Comparison of ENCODE assay signal across 8 cellular contexts in the genomic region with DNA sequence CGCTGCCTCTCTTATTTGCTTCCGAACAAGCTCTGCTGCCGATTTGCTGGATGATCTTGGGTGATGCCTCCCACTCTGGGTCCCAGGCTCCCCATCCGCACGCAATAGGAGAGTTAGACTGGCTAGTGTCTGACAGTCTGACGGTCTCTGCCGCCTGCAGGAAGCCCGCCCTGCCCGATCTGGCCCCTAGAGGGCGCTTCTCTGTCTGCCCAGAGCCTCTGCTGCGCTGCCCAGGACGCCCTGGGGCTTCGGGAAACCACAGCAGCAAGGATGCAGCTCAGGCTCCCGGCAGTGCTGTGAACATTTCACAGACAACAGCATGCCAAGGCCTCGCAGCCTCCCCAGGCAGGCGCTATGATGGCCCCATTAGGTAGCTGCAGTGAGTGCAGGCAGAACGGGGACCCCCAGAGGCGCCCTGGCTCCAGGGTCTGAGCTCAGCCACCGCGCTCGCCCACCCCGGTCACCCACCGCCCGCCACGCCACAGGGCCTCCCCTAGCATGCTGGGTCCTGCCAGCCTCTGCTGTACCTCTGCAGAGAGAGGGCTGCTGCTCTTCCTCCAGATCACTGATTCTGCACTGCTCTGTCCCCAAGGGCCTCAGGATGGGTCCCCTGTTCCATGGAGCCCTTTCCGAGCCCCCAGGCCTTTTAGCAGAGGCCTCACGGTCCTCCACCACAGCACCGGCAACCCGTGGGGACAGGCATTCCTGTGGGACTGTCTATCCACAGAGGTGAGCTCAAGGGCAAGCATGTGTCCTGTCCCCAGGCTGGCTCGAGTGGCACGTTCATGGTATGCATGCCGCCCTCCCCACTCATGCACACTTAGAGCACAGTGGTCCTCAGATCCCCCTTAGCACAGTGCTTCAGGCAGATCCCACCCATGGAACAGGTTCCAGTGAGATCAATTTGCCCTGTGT. TPM values are rescaled to one million over a fixed set of nuclear protein-coding genes. Genes with fewer than 3 reads are reported as not detected.
A peak's percentile ranks its signal among the peaks of the same experiment; 100 is the strongest.
DNase-seq lines count a peak whose midpoint lies in the region; ATAC-seq and TF ChIP-seq lines count a peak whose summit lies in the region.

No MANE protein-coding gene starts in this region.

- H4K91ac ChIP-seq in IMR-90 (ENCODE audit: insufficient read depth, low read depth, low read length): no peak overlapping the region; the same call in 1 of the 2 replicates

- H3K9me1 ChIP-seq in IMR-90 (ENCODE audit: insufficient read depth, low read length): no peaks in the 10 kb centered on the region

- DNase-seq in COR-L47 (lab: John Stamatoyannopoulos, UW) (peak; percentile 66), IMR-90 (peak; percentile 78), RPMI8226 (peak; percentile 78), fibroblast of mammary gland (ENCODE audit: low read depth) (peak; percentile 75)
- peak; percentile 67 for DNase-seq in activated T-helper 1 cell treated with anti-CD3 and anti-CD28 coated beads, Interleukin-12 subunit alpha, Interleukin-12 subunit beta, Interleukin-2, Interleukin-4 antibody, amounts not matched to agents 30 ng/mL and 10 ng/mL and 1 ng/mL, durations not matched to agents 14 hours and 24 hours and 36 hours (ENCODE audit: low spot score)
- DNase-seq in stimulated activated naive CD4-positive, alpha-beta T cell (lab: John Stamatoyannopoulos, UW): peak; percentile 28 to 79 (median 52)

- TF ChIP-seq EP300 in neural cell (conservative IDR thresholded peaks at IDR 0.05; ENCODE audit: poor library complexity, severe bottlenecking): no peak

- no peak overlapping the region for H2BK15ac ChIP-seq in IMR-90 (ENCODE audit: low read depth, low read length)

- H3K27ac ChIP-seq in IMR-90 (ENCODE audit: insufficient read depth, low read length) (no peak overlapping the region), neural cell (ENCODE audit: low read length) (no peak overlapping the region)

- H3K9me3 ChIP-seq in IMR-90 (ENCODE audit: control insufficient read depth, insufficient read depth, low read length): no peaks in the 10 kb centered on the region
- no peaks in the 10 kb centered on the region for H3K9me3 ChIP-seq in neural cell (ENCODE audit: low read length)

- no peak overlapping the region for H3K23ac ChIP-seq in IMR-90 (ENCODE audit: low read depth, low read length)

- no peak overlapping the region; the same call in 1 of the 2 replicates for H2AK5ac ChIP-seq in IMR-90 (ENCODE audit: low read depth, low read length)

- H3K9me2 ChIP-seq in neural cell (ENCODE audit: insufficient read depth, low read length): no peaks in the 10 kb centered on the region

- CTCF ChIA-PET in IMR-90 (lab: Yijun Ruan, JAX): interaction anchor here (0.6 to 1.3 kb wide), 14 partner anchors 16 to 1079 kb away, joined by 3 to 6 read pairs (median 4); partner anchors contain the start of gene MAFF

- peak; percentile 91 for TF ChIP-seq RAD21 in IMR-90 (IDR thresholded peaks at IDR 0.05; ENCODE audit: low read length)
- peak; percentile 65 for TF ChIP-seq RAD21 in neural cell (conservative IDR thresholded peaks at IDR 0.05)

- H4K5ac ChIP-seq in IMR-90 (ENCODE audit: low read depth, low read length): no peak overlapping the region

- no peak overlapping the region for H2BK5ac ChIP-seq in IMR-90 (ENCODE audit: low read depth, low read length, poor library complexity, severe bottlenecking)

- no peak overlapping the region for H3K4me2 ChIP-seq in IMR-90 (ENCODE audit: low read depth, low read length)
- H3K4me2 ChIP-seq in neural cell (ENCODE audit: low read length): no peak overlapping the region

- dilution Hi-C loops in IMR-90 (cut with HindIII; ENCODE audit: low sequenced_read_pairs, unreplicated experiment): no loop called here

- peak overlapping the region; percentile 81 for H2AK9ac ChIP-seq in IMR-90 (replicated peaks; ENCODE audit: low read depth, low read length, poor library complexity)

- no peak overlapping the region; a peak in 1 of 4 replicates for H4K8ac ChIP-seq in IMR-90 (ENCODE audit: low read depth in 2 of 2, low read length in 2 of 2)

- TF ChIP-seq CTCF in IMR-90 (conservative IDR thresholded peaks at IDR 0.05; ENCODE audit: low read depth, low read length) (peak; percentile 96), fibroblast of mammary gland (conservative IDR thresholded peaks at IDR 0.05; ENCODE audit: control insufficient read depth, insufficient read depth, low read depth, low read length) (peak; percentile 90), neural cell (IDR thresholded peaks at IDR 0.05; ENCODE audit: poor library complexity, severe bottlenecking) (peak; percentile 81)

- no peaks in the 10 kb centered on the region for H4K20me1 ChIP-seq in IMR-90 (ENCODE audit: insufficient read depth, low read length)
- no peaks in the 10 kb centered on the region for H4K20me1 ChIP-seq in neural cell (ENCODE audit: insufficient read depth)

- in situ Hi-C loops in IMR-90 (cut with MboI; ENCODE audit: low sequenced_read_pairs): no loop called here

- H3K79me2 ChIP-seq in neural cell (replicated peaks; ENCODE audit: insufficient read depth, low read length): no peaks in the 10 kb centered on the region

- intact Hi-C loops in IMR-90 (cut with micrococcal nuclease): loop anchor here (1.0 to 2.0 kb wide), 2 partner anchors 90 to 239 kb away; no protein-coding TSS in a partner anchor
- intact Hi-C loops in activated T-helper 1 cell treated with anti-CD3 and anti-CD28 coated beads, Interleukin-12 subunit alpha, Interleukin-12 subunit beta, Interleukin-2, Interleukin-4 antibody, amounts not matched to agents 30 ng/mL and 10 ng/mL and 1 ng/mL, durations not matched to agents 14 hours and 24 hours and 36 hours (cut with micrococcal nuclease): loop anchor here (2.0 kb wide), 1 partner anchor 88 kb away; no protein-coding TSS in a partner anchor

- H3K4me1 Mint-ChIP-seq in activated T-helper 1 cell treated with anti-CD3 and anti-CD28 coated beads, Interleukin-12 subunit alpha, Interleukin-12 subunit beta, Interleukin-2, Interleukin-4 antibody, amounts not matched to agents 30 ng/mL and 10 ng/mL and 1 ng/mL, durations not matched to agents 14 hours and 24 hours and 36 hours (ENCODE audit: low read depth): no peaks in the 10 kb centered on the region

- H3K4me3 ChIP-seq in IMR-90 (ENCODE audit: insufficient read depth, low read depth, low read length): no peak overlapping the region
- H3K4me3 ChIP-seq in fibroblast of mammary gland (ENCODE audit: control insufficient read depth, low read depth, low read length): no peak overlapping the region
- no peak overlapping the region for H3K4me3 ChIP-seq in neural cell (ENCODE audit: low read length)

- peak; percentile 99 for ATAC-seq in IMR-90 (ENCODE audit: low read depth)
- no peak for ATAC-seq in GM18498 (IDR thresholded peaks at IDR 0.05; ENCODE audit: unreplicated experiment)

- H3K9ac ChIP-seq in IMR-90 (ENCODE audit: low read depth, low read length): no peak overlapping the region
- no peak overlapping the region for H3K9ac ChIP-seq in neural cell (ENCODE audit: low read length)

- no peak overlapping the region for H3K27ac Mint-ChIP-seq in activated T-helper 1 cell treated with anti-CD3 and anti-CD28 coated beads, Interleukin-12 subunit alpha, Interleukin-12 subunit beta, Interleukin-2, Interleukin-4 antibody, amounts not matched to agents 30 ng/mL and 10 ng/mL and 1 ng/mL, durations not matched to agents 14 hours and 24 hours and 36 hours

- peak overlapping the region; percentile 89 for H2AFZ ChIP-seq in IMR-90 (replicated peaks; ENCODE audit: low read length, poor library complexity)
- H2AFZ ChIP-seq in neural cell (ENCODE audit: low read depth, low read length): no peak overlapping the region

- H3K27me3 ChIP-seq in IMR-90 (ENCODE audit: control insufficient read depth, insufficient read depth, low read length): peaks cover 2% of the 10 kb centered on the region; the same call in 1 of the 2 replicates
- no peaks in the 10 kb centered on the region for H3K27me3 ChIP-seq in neural cell (ENCODE audit: insufficient read depth, low read depth, low read length)

- no peaks in the 10 kb centered on the region for H3K79me1 ChIP-seq in IMR-90 (ENCODE audit: low read depth in 1 of 2, low read length in 2 of 2)

- H3K9me3 Mint-ChIP-seq in activated T-helper 1 cell treated with anti-CD3 and anti-CD28 coated beads, Interleukin-12 subunit alpha, Interleukin-12 subunit beta, Interleukin-2, Interleukin-4 antibody, amounts not matched to agents 30 ng/mL and 10 ng/mL and 1 ng/mL, durations not matched to agents 14 hours and 24 hours and 36 hours: no peaks in the 10 kb centered on the region

- H3K36me3 Mint-ChIP-seq in activated T-helper 1 cell treated with anti-CD3 and anti-CD28 coated beads, Interleukin-12 subunit alpha, Interleukin-12 subunit beta, Interleukin-2, Interleukin-4 antibody, amounts not matched to agents 30 ng/mL and 10 ng/mL and 1 ng/mL, durations not matched to agents 14 hours and 24 hours and 36 hours (ENCODE audit: low read depth): peaks cover 2% of the 10 kb centered on the region

- no peak overlapping the region for H3K18ac ChIP-seq in IMR-90 (ENCODE audit: low read depth, low read length)

- POLR2A ChIA-PET in IMR-90 (lab: Charles Lee; ENCODE audit: unreplicated experiment): no interaction called here

- H3K4ac ChIP-seq in IMR-90 (ENCODE audit: low read depth, low read length): 0 out of 2 replicates have a peak overlapping the region, but pooled peaks have one; percentile 37

- no TSS peak for BruUV-seq in IMR-90 (replicated peaks; lab: Mats Ljungman, UMichigan)

- H2BK120ac ChIP-seq in IMR-90 (ENCODE audit: low read depth, low read length): no peak overlapping the region; the same call in 1 of the 2 replicates

- no peaks in the 10 kb centered on the region for H3K27me3 Mint-ChIP-seq in activated T-helper 1 cell treated with anti-CD3 and anti-CD28 coated beads, Interleukin-12 subunit alpha, Interleukin-12 subunit beta, Interleukin-2, Interleukin-4 antibody, amounts not matched to agents 30 ng/mL and 10 ng/mL and 1 ng/mL, durations not matched to agents 14 hours and 24 hours and 36 hours (ENCODE audit: insufficient read depth)

- no peak overlapping the region for H3K56ac ChIP-seq in IMR-90 (ENCODE audit: extremely low read depth, insufficient read depth, low read length)

- no peak for TF ChIP-seq POLR2A in IMR-90 (IDR thresholded peaks at IDR 0.05; ENCODE audit: low read depth, low read length)

- H3K4me3 Mint-ChIP-seq in activated T-helper 1 cell treated with anti-CD3 and anti-CD28 coated beads, Interleukin-12 subunit alpha, Interleukin-12 subunit beta, Interleukin-2, Interleukin-4 antibody, amounts not matched to agents 30 ng/mL and 10 ng/mL and 1 ng/mL, durations not matched to agents 14 hours and 24 hours and 36 hours: no peak overlapping the region

- H3K14ac ChIP-seq in IMR-90 (replicated peaks; ENCODE audit: low read depth, low read length): no peak overlapping the region

- H3K4me1 ChIP-seq in IMR-90 (ENCODE audit: control insufficient read depth, insufficient read depth, low read length): no peaks in the 10 kb centered on the region; the same call in 1 of the 2 replicates

- no peaks in the 10 kb centered on the region for H3K36me3 ChIP-seq in IMR-90 (ENCODE audit: control insufficient read depth, insufficient read depth, low read length)
- no peaks in the 10 kb centered on the region for H3K36me3 ChIP-seq in neural cell (ENCODE audit: insufficient read depth, low read length)

- no peaks in the 10 kb centered on the region for H3F3A ChIP-seq in neural cell (ENCODE audit: insufficient read depth, low read length, poor library complexity, severe bottlenecking)

- no peak overlapping the region for H2BK20ac ChIP-seq in IMR-90 (ENCODE audit: low read depth, low read length)

- 49% methylated on average over 12 of the region's 32 CpGs; no CpG with 5 or more reads in 1 of the 2 experiments for WGBS in IMR-90 (ENCODE audit: extremely low coverage in 2 of 2, insufficient read length in 1 of 2), 2 experiments

RNA-seq across cellular contexts. Expression of gene BAIAP2L2, which starts 4.3 kb away (rescaled TPM):
- 0.18 and 0.28 TPM in 2 replicates for total RNA-seq in IMR-90 (2012; rRNA removed)
- polyA plus RNA-seq in IMR-90 (2012; rRNA removed) (0.46 and 0.67 TPM in 2 replicates), neural cell (1.2 and 2.3 TPM in 2 replicates)
- 0.55 and 0.81 TPM in 2 replicates for polyA plus RNA-seq in IMR-90 (2012; cell fraction: cytosol; rRNA removed)
- 1.1 and 2.3 TPM in 2 replicates for polyA plus RNA-seq in IMR-90 (2012; cell fraction: nucleus; rRNA removed; ENCODE audit: low replicate concordance)
- 0.29 and 0.32 TPM in 2 replicates for total RNA-seq in activated T-helper 1 cell treated with anti-CD3 and anti-CD28 coated beads, Interleukin-12 subunit alpha, Interleukin-12 subunit beta, Interleukin-2, Interleukin-4 antibody, amounts not matched to agents 30 ng/mL and 10 ng/mL and 1 ng/mL, durations not matched to agents 14 hours and 24 hours and 36 hours
- 0.24 and 0.46 TPM in 2 replicates for polyA minus RNA-seq in neural cell

RNA-seq across cellular contexts. Expression of gene SLC16A8, which starts 30.8 kb away (rescaled TPM):
- not detected in 2 replicates for total RNA-seq in IMR-90 (2012; rRNA removed)
- not detected in 2 replicates for polyA plus RNA-seq in IMR-90 (2012; rRNA removed)
- 0.08 and 0.21 TPM in 2 replicates for polyA plus RNA-seq in IMR-90 (2012; cell fraction: cytosol; rRNA removed)
- not detected in 2 replicates for polyA plus RNA-seq in IMR-90 (2012; cell fraction: nucleus; rRNA removed; ENCODE audit: low replicate concordance)
- 0.34 TPM in 1 of 2 replicates, not detected in the other for total RNA-seq in activated T-helper 1 cell treated with anti-CD3 and anti-CD28 coated beads, Interleukin-12 subunit alpha, Interleukin-12 subunit beta, Interleukin-2, Interleukin-4 antibody, amounts not matched to agents 30 ng/mL and 10 ng/mL and 1 ng/mL, durations not matched to agents 14 hours and 24 hours and 36 hours
- not detected in 2 replicates for polyA plus RNA-seq in neural cell
- polyA minus RNA-seq in neural cell: not detected in 2 replicates

RNA-seq across cellular contexts. Expression of gene PICK1, which starts 57.5 kb away (rescaled TPM):
- 14.4 and 16.5 TPM in 2 replicates for total RNA-seq in IMR-90 (2012; rRNA removed)
- polyA plus RNA-seq in IMR-90 (2012; rRNA removed) (21.0 and 22.1 TPM in 2 replicates), neural cell (101 and 115 TPM in 2 replicates)
- 21.3 and 24.6 TPM in 2 replicates for polyA plus RNA-seq in IMR-90 (2012; cell fraction: cytosol; rRNA removed)
- polyA plus RNA-seq in IMR-90 (2012; cell fraction: nucleus; rRNA removed; ENCODE audit: low replicate concordance): 95.1 and 119 TPM in 2 replicates
- total RNA-seq in activated T-helper 1 cell treated with anti-CD3 and anti-CD28 coated beads, Interleukin-12 subunit alpha, Interleukin-12 subunit beta, Interleukin-2, Interleukin-4 antibody, amounts not matched to agents 30 ng/mL and 10 ng/mL and 1 ng/mL, durations not matched to agents 14 hours and 24 hours and 36 hours: 12.0 and 14.8 TPM in 2 replicates
- polyA minus RNA-seq in neural cell: 52.8 and 60.1 TPM in 2 replicates
